In the genomic region with DNA sequence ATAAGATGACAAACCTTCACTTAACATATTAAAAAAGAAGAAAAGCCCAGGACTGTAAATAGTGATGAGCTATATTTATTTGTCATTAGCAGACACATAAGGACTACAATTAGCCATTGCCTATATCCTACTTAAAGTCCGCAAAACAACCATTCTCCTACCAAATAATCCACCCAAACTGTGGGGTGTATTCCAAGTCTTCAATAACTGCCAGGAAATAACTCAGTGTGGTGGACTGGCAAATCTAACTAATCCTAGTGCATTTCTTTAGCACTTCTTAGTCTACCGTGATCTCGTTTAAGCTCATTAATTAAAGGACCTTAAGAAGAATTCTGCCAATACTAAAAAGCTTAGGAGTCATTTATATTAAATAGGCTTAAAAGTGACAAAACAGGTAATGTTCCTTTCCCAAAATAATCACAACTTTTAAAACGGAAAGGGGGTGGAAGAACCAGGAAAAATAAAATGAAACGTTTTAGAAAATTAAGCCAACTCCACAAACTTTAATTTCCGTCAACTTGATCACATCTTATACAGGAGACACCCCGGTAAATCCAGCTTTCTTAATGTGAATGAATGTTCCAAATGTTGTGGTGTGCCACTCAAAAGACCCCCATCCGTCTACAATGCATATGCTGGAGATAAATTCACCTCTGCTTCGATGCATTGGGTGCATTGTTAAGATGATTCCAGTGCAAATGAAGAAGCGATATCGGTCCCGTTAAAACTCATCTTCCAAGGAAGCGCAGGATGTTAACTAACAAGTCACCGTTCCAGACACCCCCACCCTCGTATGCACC, we compare ENCODE assay signal across 2 cellular contexts.
TF ChIP-seq lines count a peak whose summit lies in the region.

No MANE protein-coding gene starts in this region.

TF ChIP-seq in IMR-90, 13 proteins besides CTCF, POLR2A, EP300 and RAD21 (continued from another document):
- TF ChIP-seq, protein P1, sequence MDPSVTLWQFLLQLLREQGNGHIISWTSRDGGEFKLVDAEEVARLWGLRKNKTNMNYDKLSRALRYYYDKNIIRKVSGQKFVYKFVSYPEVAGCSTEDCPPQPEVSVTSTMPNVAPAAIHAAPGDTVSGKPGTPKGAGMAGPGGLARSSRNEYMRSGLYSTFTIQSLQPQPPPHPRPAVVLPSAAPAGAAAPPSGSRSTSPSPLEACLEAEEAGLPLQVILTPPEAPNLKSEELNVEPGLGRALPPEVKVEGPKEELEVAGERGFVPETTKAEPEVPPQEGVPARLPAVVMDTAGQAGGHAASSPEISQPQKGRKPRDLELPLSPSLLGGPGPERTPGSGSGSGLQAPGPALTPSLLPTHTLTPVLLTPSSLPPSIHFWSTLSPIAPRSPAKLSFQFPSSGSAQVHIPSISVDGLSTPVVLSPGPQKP (IDR thresholded peaks at IDR 0.05; ENCODE audit: borderline replicate concordance, low read depth, low read length), result no peak
- TF ChIP-seq BHLHE40 (IDR thresholded peaks at IDR 0.05; ENCODE audit: low read depth, low read length), result no peak
- TF ChIP-seq MXI1 (IDR thresholded peaks at IDR 0.05; ENCODE audit: borderline replicate concordance, low read depth, low read length), result no peak

TF ChIP-seq in WTC11, 78 proteins besides CTCF, POLR2A, EP300 and RAD21 (continued from another document):
- no peak for TF ChIP-seq ERG (CRISPR knock-in tag; IDR thresholded peaks at IDR 0.05)
- TF ChIP-seq ZNF232 (CRISPR knock-in tag; IDR thresholded peaks at IDR 0.05), result no peak
- no peak for TF ChIP-seq ZNF138 (CRISPR knock-in tag; conservative IDR thresholded peaks at IDR 0.05)
- TF ChIP-seq HMGA2 (CRISPR knock-in tag; IDR thresholded peaks at IDR 0.05), result no peak
- TF ChIP-seq, protein P2, sequence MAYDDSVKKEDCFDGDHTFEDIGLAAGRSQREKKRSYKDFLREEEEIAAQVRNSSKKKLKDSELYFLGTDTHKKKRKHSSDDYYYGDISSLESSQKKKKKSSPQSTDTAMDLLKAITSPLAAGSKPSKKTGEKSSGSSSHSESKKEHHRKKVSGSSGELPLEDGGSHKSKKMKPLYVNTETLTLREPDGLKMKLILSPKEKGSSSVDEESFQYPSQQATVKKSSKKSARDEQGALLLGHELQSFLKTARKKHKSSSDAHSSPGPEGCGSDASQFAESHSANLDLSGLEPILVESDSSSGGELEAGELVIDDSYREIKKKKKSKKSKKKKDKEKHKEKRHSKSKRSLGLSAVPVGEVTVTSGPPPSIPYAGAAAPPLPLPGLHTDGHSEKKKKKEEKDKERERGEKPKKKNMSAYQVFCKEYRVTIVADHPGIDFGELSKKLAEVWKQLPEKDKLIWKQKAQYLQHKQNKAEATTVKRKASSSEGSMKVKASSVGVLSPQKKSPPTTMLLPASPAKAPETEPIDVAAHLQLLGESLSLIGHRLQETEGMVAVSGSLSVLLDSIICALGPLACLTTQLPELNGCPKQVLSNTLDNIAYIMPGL (CRISPR knock-in tag; IDR thresholded peaks at IDR 0.05), result no peak
- no peak for TF ChIP-seq NR1H2 (CRISPR knock-in tag; IDR thresholded peaks at IDR 0.05)
- no peak for TF ChIP-seq E2F4 (CRISPR knock-in tag; IDR thresholded peaks at IDR 0.05; ENCODE audit: borderline replicate concordance, low read depth)
